Comparison of ENCODE assay signal across 10 cellular contexts in genomic region chr3:134601539-134602439, GRCh38. TPM values are rescaled to one million over a fixed set of nuclear protein-coding genes. Genes with fewer than 3 reads are reported as not detected.
A peak's percentile ranks its signal among the peaks of the same experiment; 100 is the strongest.
DNase-seq lines count a peak whose midpoint lies in the region; ATAC-seq and TF ChIP-seq lines count a peak whose summit lies in the region.
"Had no signal": no experiment of that assay in that cellular context is flagged by ENCODE, and none has a peak within 500 bp of the region (broad histone marks: within the 10 kb centered on the region; RNA-seq: fewer than 3 reads in every experiment).

No MANE protein-coding gene starts in this region.

- H3K4me3 Mint-ChIP-seq in T-helper 17 cell: no peak overlapping the region

- H3K36me3 ChIP-seq in GM23248 (ENCODE audit: low read depth) (no peaks in the 10 kb centered on the region), uterus (no peaks in the 10 kb centered on the region)

- no peak for TF ChIP-seq POLR2A in uterus (IDR thresholded peaks at IDR 0.05)

- no peak overlapping the region for H2AFZ ChIP-seq in GM23248

- H3K9me3 ChIP-seq in GM23248 (ENCODE audit: low read depth) (no peaks in the 10 kb centered on the region), uterus (no peaks in the 10 kb centered on the region), T-helper 17 cell (ENCODE audit: control insufficient read depth, low read length, poor library complexity, severe bottlenecking) (no peaks in the 10 kb centered on the region)

- no peak overlapping the region for H3K27ac ChIP-seq in GM23248
- no peak overlapping the region for H3K27ac ChIP-seq in uterus

- no peak overlapping the region for H3K27ac Mint-ChIP-seq in T-helper 17 cell
- H3K27ac Mint-ChIP-seq: IgD-negative memory B cell had no signal

- H3K9ac ChIP-seq in GM23248: no peak overlapping the region

- no peaks in the 10 kb centered on the region for H3K79me2 ChIP-seq in GM23248 (ENCODE audit: insufficient read depth)

- no peaks in the 10 kb centered on the region for H3K9me2 ChIP-seq in GM23248 (ENCODE audit: insufficient read depth)

- no peak for ATAC-seq in T-helper 17 cell

- TF ChIP-seq CTCF in fibroblast of villous mesenchyme (IDR thresholded peaks at IDR 0.05; ENCODE audit: insufficient read depth, low read depth, low read length) (no peak), uterus (IDR thresholded peaks at IDR 0.05) (no peak)

- H3K4me1 ChIP-seq in GM23248 (ENCODE audit: insufficient read depth) (no peaks in the 10 kb centered on the region), uterus (no peaks in the 10 kb centered on the region)

- DNase-seq in GM23248: peak; percentile 57
- peak; percentile 8 for DNase-seq in RKO (ENCODE audit: low spot score)
- DNase-seq in fibroblast of villous mesenchyme (ENCODE audit: low read depth): peak; percentile 65
- peak; percentile 29 for DNase-seq in pulmonary artery endothelial cell (ENCODE audit: low read depth, low spot score)
- no peak for DNase-seq in uterus
- DNase-seq in activated CD4-positive, alpha-beta T cell treated with anti-CD3 and anti-CD28 coated beads, Interleukin-2, amount 50 U/mL, for 4 hours: no peak
- no peak for DNase-seq in T-helper 17 cell
- no peak for DNase-seq in NCI-H2171 (lab: John Stamatoyannopoulos, UW)

- no peaks in the 10 kb centered on the region for H3K36me3 Mint-ChIP-seq in T-helper 17 cell (ENCODE audit: low read depth)
- H3K36me3 Mint-ChIP-seq: IgD-negative memory B cell had no signal

- in situ Hi-C loops in GM23248 (cut with MboI): loop anchor here (10.0 to 25.0 kb wide), 3 partner anchors 143 to 1286 kb away; no protein-coding TSS in a partner anchor

- H3K27me3 ChIP-seq in GM23248 (replicated peaks; ENCODE audit: insufficient read depth): no peaks in the 10 kb centered on the region
- H3K27me3 ChIP-seq in uterus: no peaks in the 10 kb centered on the region

- H3K4me2 ChIP-seq in GM23248 (ENCODE audit: unreplicated experiment): no peak overlapping the region

- H3K4me1 Mint-ChIP-seq in T-helper 17 cell: peaks cover 10% of the 10 kb centered on the region

- no peaks in the 10 kb centered on the region for H4K20me1 ChIP-seq in GM23248 (ENCODE audit: insufficient read depth)

- peaks cover 39% of the 10 kb centered on the region for H3K27me3 Mint-ChIP-seq in T-helper 17 cell

- no peaks in the 10 kb centered on the region for H3F3A ChIP-seq in GM23248 (ENCODE audit: insufficient read depth)

- H3K4me3 ChIP-seq in GM23248 (no peak overlapping the region), fibroblast of villous mesenchyme (ENCODE audit: low read depth, low read length) (no peak overlapping the region), uterus (no peak overlapping the region)

- 59% methylated on average over 19 of the region's 19 CpGs for WGBS in GM23248 (ENCODE audit: low coverage in 1 of 2, low lambda C conversion rate in 2 of 2, missing lambda C conversion rate in 2 of 2), 2 experiments

- intact Hi-C loops in uterus (cut with DNase I; ENCODE audit: low total_unique reads): no loop called here

RNA-seq across cellular contexts. Expression of gene KY, which starts 49.0 kb away (rescaled TPM):
- 0.51 and 0.76 TPM in 2 replicates for total RNA-seq in GM23248 (2014; rRNA removed; shearing (Covaris generic))
- 0.39 and 0.65 TPM in 2 replicates for polyA plus RNA-seq in GM23248 (2016; fragmentation: Nextera tagmentation; extraction: Ambion mirVana)
- total RNA-seq in fibroblast of villous mesenchyme (0.32 TPM in 1 of 2 replicates, not detected in the other), pulmonary artery endothelial cell (not detected in 2 replicates), uterus (1 to 10 TPM in 2 of 4 donors, not detected in 2; 4.0 to 5.2 TPM), T-helper 17 cell (not detected)
- total RNA-seq: activated CD8-positive, alpha-beta memory T cell treated with anti-CD3 and anti-CD28 coated beads for 36 hours had no signal
- polyA plus RNA-seq: IgD-negative memory B cell had no signal

Comparison
In these comparisons a context has a peak if more than half of its experiments do, and no peak if none do; other contexts are left out.
1. DNase-seq: peak in GM23248 (single experiment), RKO (single experiment), fibroblast of villous mesenchyme (single experiment) and pulmonary artery endothelial cell (single experiment); none in uterus (0 of 2), activated CD4-positive, alpha-beta T cell treated with anti-CD3 and anti-CD28 coated beads, Interleukin-2, amount 50 U/mL, for 4 hours (0 of 2), T-helper 17 cell (0 of 3) and NCI-H2171 (single experiment).